ENCODE assay signal across 17 cellular contexts in the genomic region with DNA sequence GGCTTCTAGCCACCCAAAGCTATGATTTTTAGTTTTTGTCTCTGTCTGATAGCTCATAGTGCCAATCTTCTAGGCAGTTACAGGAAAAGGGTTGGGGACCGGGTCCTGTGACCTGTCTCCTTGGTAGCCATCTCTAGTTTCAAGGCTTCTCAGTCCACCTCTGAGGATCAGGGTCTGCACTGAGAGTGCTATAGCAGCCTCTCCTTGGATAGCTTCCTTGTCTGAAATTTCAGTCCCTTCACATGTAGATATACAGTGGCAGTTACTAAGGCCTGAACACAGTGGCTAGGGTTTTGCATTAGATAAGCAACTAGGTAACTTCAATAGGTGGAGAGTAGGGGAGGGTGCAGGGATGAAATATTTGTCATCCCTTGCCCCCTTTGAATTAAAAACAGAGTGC.
DNase-seq lines count a peak whose midpoint lies in the region; ATAC-seq and TF ChIP-seq lines count a peak whose summit lies in the region.
"Had no signal": no experiment of that assay in that cellular context is flagged by ENCODE, and none has a peak within 500 bp of the region (broad histone marks: within the 10 kb centered on the region; RNA-seq: fewer than 3 reads in every experiment).

No MANE protein-coding gene starts in this region.

- H3K4me2 ChIP-seq in H9 (ENCODE audit: insufficient read depth, insufficient read length, low read length), result no peak overlapping the region
- H3K4me2 ChIP-seq in mesenchymal stem cell (ENCODE audit: low read length, poor library complexity, severe bottlenecking), result no peak overlapping the region
- no peak overlapping the region for H3K4me2 ChIP-seq in neuronal stem cell (ENCODE audit: insufficient read depth, low read length, poor library complexity, severe bottlenecking)
- H3K4me2 ChIP-seq: BLaER1 treated with 17β-estradiol and CSF1 and Interleukin-3, amounts not matched to agents 10 nM and 100 nM had no signal

- H4K5ac ChIP-seq in H9 (ENCODE audit: insufficient read length, low read depth, low read length), result no peak overlapping the region

- H3K4me3 ChIP-seq in endodermal cell (ENCODE audit: low read length) (no peak overlapping the region), mesenchymal stem cell (ENCODE audit: insufficient read depth in 1 of 2, low read depth in 1 of 2, low read length in 2 of 2) (no peak overlapping the region), neuronal stem cell (ENCODE audit: low read length in 2 of 2) (no peak overlapping the region), lower lobe of right lung (no peak overlapping the region)
- H3K4me3 ChIP-seq: BLaER1 treated with 17β-estradiol and CSF1 and Interleukin-3, amounts not matched to agents 10 nM and 100 nM had no signal

- H3K4me1 ChIP-seq in H9 (ENCODE audit: insufficient read depth, low read length) (no peaks in the 10 kb centered on the region; the same call in 1 of the 2 replicates), endodermal cell (ENCODE audit: control insufficient read depth, insufficient read depth, low read length) (no peaks in the 10 kb centered on the region), mesenchymal stem cell (ENCODE audit: control insufficient read depth, insufficient read depth, low read depth, low read length) (no peaks in the 10 kb centered on the region), neuronal stem cell (ENCODE audit: control insufficient read depth in 2 of 2, insufficient read depth in 1 of 2, low read depth in 1 of 2, low read length in 2 of 2) (no peaks in the 10 kb centered on the region), lower lobe of right lung (no peaks in the 10 kb centered on the region)
- H3K4me1 ChIP-seq: BLaER1 treated with 17β-estradiol and CSF1 and Interleukin-3, amounts not matched to agents 10 nM and 100 nM had no signal

- no peak overlapping the region for H4K91ac ChIP-seq in H9 (ENCODE audit: insufficient read length, low read depth, low read length)
- H4K91ac ChIP-seq in mesenchymal stem cell (ENCODE audit: low read length), result no peak overlapping the region
- H4K91ac ChIP-seq in neuronal stem cell (ENCODE audit: low read depth, low read length, poor library complexity), result no peak overlapping the region

- H3K23ac ChIP-seq in H9 (ENCODE audit: insufficient read length, low read depth, low read length), result no peak overlapping the region
- H3K23ac ChIP-seq in mesenchymal stem cell (ENCODE audit: low read length in 2 of 2), result no peak overlapping the region
- H3K23ac ChIP-seq in neuronal stem cell (ENCODE audit: low read depth, low read length, poor library complexity), result no peak overlapping the region

- no peak overlapping the region for H2BK20ac ChIP-seq in H9 (ENCODE audit: low read depth, low read length, poor library complexity, severe bottlenecking)

- no peaks in the 10 kb centered on the region for H3K27me3 ChIP-seq in H9 (ENCODE audit: insufficient read depth, low read length)
- no peaks in the 10 kb centered on the region for H3K27me3 ChIP-seq in endodermal cell (ENCODE audit: control insufficient read depth, insufficient read depth, low read length, poor library complexity, severe bottlenecking)
- H3K27me3 ChIP-seq in mesenchymal stem cell (ENCODE audit: control insufficient read depth in 1 of 2, insufficient read depth in 1 of 2, low read length in 2 of 2), result no peaks in the 10 kb centered on the region
- no peaks in the 10 kb centered on the region for H3K27me3 ChIP-seq in neuronal stem cell (ENCODE audit: control insufficient read depth in 3 of 3, insufficient read depth in 3 of 3, low read depth in 1 of 3, low read length in 3 of 3)
- H3K27me3 ChIP-seq in lower lobe of right lung (ENCODE audit: low read depth), result no peaks in the 10 kb centered on the region
- H3K27me3 ChIP-seq: BLaER1 treated with 17β-estradiol and CSF1 and Interleukin-3, amounts not matched to agents 10 nM and 100 nM had no signal

- no peak overlapping the region for H2AK5ac ChIP-seq in H9 (ENCODE audit: insufficient read length, low read length)
- H2AK5ac ChIP-seq in mesenchymal stem cell (ENCODE audit: low read length, severe bottlenecking), result no peak overlapping the region
- no peak overlapping the region for H2AK5ac ChIP-seq in neuronal stem cell (ENCODE audit: low read depth, low read length)

- H3T11ph ChIP-seq in H9 (ENCODE audit: low read length), result no peak overlapping the region

- no peak for DNase-seq in H9
- no peak for DNase-seq in endodermal cell
- DNase-seq in mesenchymal stem cell, result no peak
- no peak for DNase-seq in neuronal stem cell (ENCODE audit: low spot score)
- no peak for DNase-seq in activated CD4-positive, alpha-beta memory T cell treated with anti-CD3 and anti-CD28 coated beads, Interleukin-2, amount 10 ng/mL, durations not matched to agents 7 days and 5 days
- no peak for DNase-seq in stimulated activated CD4-positive, alpha-beta T cell treated with anti-CD3 and anti-CD28 coated beads, Interleukin-2, amount 100 ng/mL, for 48 hours
- DNase-seq in lower lobe of right lung, result no peak
- DNase-seq: 8988T; Calu3; CD8-positive, alpha-beta T cell; DMS79 treated with DMSO at 0.1 percent for 48 hours; GF-D8; HCEC 1CT; HFFc6 had no signal

- no peaks in the 10 kb centered on the region for H3K79me2 ChIP-seq in H9 (ENCODE audit: insufficient read depth, low read length)

- WGBS in H9 (ENCODE audit: extremely low coverage, insufficient read length, low lambda C conversion rate), result no CpG with 5 or more reads among the region's 1 CpG
- 94 to 100% methylated on average over 1 of the region's 1 CpG for WGBS in endodermal cell (ENCODE audit: insufficient coverage in 1 of 2, insufficient read length in 1 of 2), 2 experiments
- 91% methylated on average over 1 of the region's 1 CpG for WGBS in mesenchymal stem cell
- no CpG with 5 or more reads among the region's 1 CpG for WGBS in neuronal stem cell (ENCODE audit: extremely low coverage in 2 of 2, insufficient read length in 2 of 2, insufficient replicate concordance in 1 of 2), 2 donors

- intact Hi-C loops in lower lobe of right lung (cut with DNase I), result no loop called here

- H3K18ac ChIP-seq in H9 (ENCODE audit: insufficient read length, low read depth, low read length) (no peak overlapping the region), mesenchymal stem cell (ENCODE audit: low read depth in 1 of 2, low read length in 2 of 2) (no peak overlapping the region), neuronal stem cell (ENCODE audit: low read length) (no peak overlapping the region)

- H4K20me1 ChIP-seq in H9 (ENCODE audit: control insufficient read depth, insufficient read depth, insufficient read length), result no peaks in the 10 kb centered on the region
- H4K20me1 ChIP-seq: BLaER1 treated with 17β-estradiol and CSF1 and Interleukin-3, amounts not matched to agents 10 nM and 100 nM had no signal

- H3K4ac ChIP-seq in H9 (ENCODE audit: low read depth, low read length) (no peak overlapping the region), mesenchymal stem cell (ENCODE audit: low read depth in 1 of 2, low read length in 2 of 2) (no peak overlapping the region), neuronal stem cell (ENCODE audit: low read length) (no peak overlapping the region)

- ATAC-seq in lower lobe of right lung (no peak), GM21381 (IDR thresholded peaks at IDR 0.05; ENCODE audit: unreplicated experiment) (no peak)
- ATAC-seq: CD8-positive, alpha-beta T cell had no signal

- no peak overlapping the region for H3K27ac ChIP-seq in H9 (ENCODE audit: insufficient read length, low read depth, low read length)
- H3K27ac ChIP-seq in endodermal cell (ENCODE audit: low read depth, low read length), result no peak overlapping the region
- H3K27ac ChIP-seq in mesenchymal stem cell (ENCODE audit: low read length, poor library complexity, severe bottlenecking), result no peak overlapping the region
- no peak overlapping the region for H3K27ac ChIP-seq in neuronal stem cell (replicated peaks; ENCODE audit: low read length)
- H3K27ac ChIP-seq in lower lobe of right lung, result no peak overlapping the region
- H3K27ac ChIP-seq: BLaER1 treated with 17β-estradiol and CSF1 and Interleukin-3, amounts not matched to agents 10 nM and 100 nM; HL-60 had no signal

- POLR2A ChIA-PET in activated CD4-positive, alpha-beta memory T cell treated with anti-CD3 and anti-CD28 coated beads, Interleukin-2, amount 10 ng/mL, durations not matched to agents 7 days and 5 days (lab: Charles Lee), result no interaction called here

- H2BK120ac ChIP-seq in H9 (ENCODE audit: low read depth, low read length, poor library complexity, severe bottlenecking), result no peak overlapping the region
- H2BK120ac ChIP-seq in mesenchymal stem cell (ENCODE audit: low read depth, low read length), result no peak overlapping the region
- H2BK120ac ChIP-seq in neuronal stem cell (ENCODE audit: low read depth, low read length), result no peak overlapping the region

- H3K36me3 Mint-ChIP-seq in H9 (ENCODE audit: insufficient read depth in 1 of 3, low read depth in 3 of 3) (peaks cover 0 to 4% (median 0%) of the 10 kb centered on the region in 3 experiments; a peak in 1 of 7 replicates), endodermal cell (ENCODE audit: low read depth) (no peaks in the 10 kb centered on the region)
- no peaks in the 10 kb centered on the region for H3K36me3 Mint-ChIP-seq in activated CD4-positive, alpha-beta memory T cell treated with anti-CD3 and anti-CD28 coated beads, Interleukin-2, amount 10 ng/mL, durations not matched to agents 7 days and 5 days (ENCODE audit: low read depth)
- H3K36me3 Mint-ChIP-seq: CD8-positive, alpha-beta T cell had no signal

- H3K56ac ChIP-seq in H9 (ENCODE audit: insufficient read length, low read depth, low read length), result no peak overlapping the region

- no peak overlapping the region; the same call in 1 of the 2 replicates for H2BK15ac ChIP-seq in H9 (ENCODE audit: low read depth, low read length)
- no peak overlapping the region for H2BK15ac ChIP-seq in mesenchymal stem cell (ENCODE audit: low read depth, poor library complexity, severe bottlenecking)
- no peak overlapping the region for H2BK15ac ChIP-seq in neuronal stem cell (ENCODE audit: low read length)

- H3K36me3 ChIP-seq in endodermal cell (ENCODE audit: control insufficient read depth, insufficient read depth, low read length), result no peaks in the 10 kb centered on the region
- no peaks in the 10 kb centered on the region for H3K36me3 ChIP-seq in mesenchymal stem cell (ENCODE audit: control insufficient read depth in 1 of 2, insufficient read depth in 2 of 2, low read depth in 1 of 2, low read length in 2 of 2)
- no peaks in the 10 kb centered on the region for H3K36me3 ChIP-seq in neuronal stem cell (replicated peaks in 1 of 2; ENCODE audit: control insufficient read depth in 2 of 2, insufficient read depth in 2 of 2, low read length in 2 of 2)
- no peaks in the 10 kb centered on the region for H3K36me3 ChIP-seq in lower lobe of right lung
- H3K36me3 ChIP-seq: BLaER1 treated with 17β-estradiol and CSF1 and Interleukin-3, amounts not matched to agents 10 nM and 100 nM had no signal

- no peak overlapping the region for H3K14ac ChIP-seq in H9 (ENCODE audit: insufficient read depth, low read length)
- no peak overlapping the region for H3K14ac ChIP-seq in mesenchymal stem cell (ENCODE audit: low read length in 2 of 2)
- H3K14ac ChIP-seq in neuronal stem cell (ENCODE audit: low read length), result no peak overlapping the region

- H2AFZ ChIP-seq in H9 (ENCODE audit: low read length) (no peak overlapping the region), mesenchymal stem cell (ENCODE audit: low read depth, low read length) (peak overlapping the region; percentile 53), neuronal stem cell (ENCODE audit: low read length) (peak overlapping the region; percentile 9)

- no peak overlapping the region for H4K8ac ChIP-seq in H9 (replicated peaks; ENCODE audit: insufficient read length, low read depth, low read length)
- H4K8ac ChIP-seq in mesenchymal stem cell (ENCODE audit: low read length), result no peak overlapping the region
- no peak overlapping the region for H4K8ac ChIP-seq in neuronal stem cell (ENCODE audit: low read depth, low read length)

- CTCF ChIA-PET in activated CD4-positive, alpha-beta memory T cell treated with anti-CD3 and anti-CD28 coated beads, Interleukin-2, amount 10 ng/mL, durations not matched to agents 7 days and 5 days (lab: Charles Lee), result no interaction called here

- H3K27ac Mint-ChIP-seq in H9, result peak overlapping the region in 2 of 3 experiments; percentile 20 to 72; a peak in 1 of 7 replicates
- H3K27ac Mint-ChIP-seq in endodermal cell, result peak overlapping the region; percentile 32
- H3K27ac Mint-ChIP-seq in activated CD4-positive, alpha-beta memory T cell treated with anti-CD3 and anti-CD28 coated beads, Interleukin-2, amount 10 ng/mL, durations not matched to agents 7 days and 5 days, result no peak overlapping the region
- H3K27ac Mint-ChIP-seq: CD8-positive, alpha-beta T cell; HFFc6 had no signal

- H3K9ac ChIP-seq in H9 (ENCODE audit: extremely low read depth, insufficient read length, low read length) (no peak overlapping the region), endodermal cell (ENCODE audit: extremely low read depth, low read length, poor library complexity, severe bottlenecking) (no peak overlapping the region), mesenchymal stem cell (ENCODE audit: low read length) (no peak overlapping the region), neuronal stem cell (ENCODE audit: low read depth, low read length, poor library complexity) (no peak overlapping the region)
- H3K9ac ChIP-seq: BLaER1 treated with 17β-estradiol and CSF1 and Interleukin-3, amounts not matched to agents 10 nM and 100 nM had no signal

- H3K4me1 Mint-ChIP-seq in H9, result peaks cover 8% of the 10 kb centered on the region in 2 experiments
- H3K4me1 Mint-ChIP-seq in endodermal cell, result peaks cover 8% of the 10 kb centered on the region
- no peaks in the 10 kb centered on the region for H3K4me1 Mint-ChIP-seq in activated CD4-positive, alpha-beta memory T cell treated with anti-CD3 and anti-CD28 coated beads, Interleukin-2, amount 10 ng/mL, durations not matched to agents 7 days and 5 days

- H3K9me3 Mint-ChIP-seq in H9, result peaks cover 3 to 4% of the 10 kb centered on the region in 2 experiments; a peak in 4 of 5 replicates
- H3K9me3 Mint-ChIP-seq in endodermal cell, result peaks cover 4% of the 10 kb centered on the region
- H3K9me3 Mint-ChIP-seq in activated CD4-positive, alpha-beta memory T cell treated with anti-CD3 and anti-CD28 coated beads, Interleukin-2, amount 10 ng/mL, durations not matched to agents 7 days and 5 days, result peaks cover 9% of the 10 kb centered on the region
- H3K9me3 Mint-ChIP-seq: HFFc6 had no signal

- H2BK12ac ChIP-seq in H9 (ENCODE audit: insufficient read length, low read depth, low read length) (no peak overlapping the region), mesenchymal stem cell (ENCODE audit: low read length in 2 of 2) (no peak overlapping the region), neuronal stem cell (ENCODE audit: low read length) (no peak overlapping the region)

- H3K23me2 ChIP-seq in H9 (ENCODE audit: insufficient read length, low read depth, low read length, poor library complexity, severe bottlenecking), result no peaks in the 10 kb centered on the region

- H3K27me3 Mint-ChIP-seq in H9 (ENCODE audit: low read depth) (no peaks in the 10 kb centered on the region), endodermal cell (ENCODE audit: insufficient read depth) (no peaks in the 10 kb centered on the region)
- H3K27me3 Mint-ChIP-seq in activated CD4-positive, alpha-beta memory T cell treated with anti-CD3 and anti-CD28 coated beads, Interleukin-2, amount 10 ng/mL, durations not matched to agents 7 days and 5 days, result no peaks in the 10 kb centered on the region

- H2BK5ac ChIP-seq in H9 (ENCODE audit: insufficient read length, low read length), result no peak overlapping the region
- H2BK5ac ChIP-seq in mesenchymal stem cell (ENCODE audit: low read depth, low read length, poor library complexity, severe bottlenecking), result no peak overlapping the region
- no peak overlapping the region for H2BK5ac ChIP-seq in neuronal stem cell (ENCODE audit: low read length)

- H3K79me1 ChIP-seq in H9 (ENCODE audit: insufficient read depth, low read depth, low read length, poor library complexity, severe bottlenecking), result no peaks in the 10 kb centered on the region
- H3K79me1 ChIP-seq in mesenchymal stem cell (replicated peaks; ENCODE audit: low read length, poor library complexity, severe bottlenecking), result no peaks in the 10 kb centered on the region
- no peaks in the 10 kb centered on the region for H3K79me1 ChIP-seq in neuronal stem cell (ENCODE audit: low read depth, low read length)

- no peaks in the 10 kb centered on the region for H3K9me3 ChIP-seq in H9 (ENCODE audit: control insufficient read depth, low read depth, low read length)
- no peaks in the 10 kb centered on the region for H3K9me3 ChIP-seq in endodermal cell (ENCODE audit: control insufficient read depth, low read length)
- H3K9me3 ChIP-seq in mesenchymal stem cell (ENCODE audit: control insufficient read depth, low read length), result no peaks in the 10 kb centered on the region
- H3K9me3 ChIP-seq in neuronal stem cell (replicated peaks in 1 of 2; ENCODE audit: control insufficient read depth in 2 of 2, insufficient read depth in 1 of 2, low read depth in 1 of 2, low read length in 2 of 2), result no peaks in the 10 kb centered on the region
- H3K9me3 ChIP-seq in lower lobe of right lung, result no peaks in the 10 kb centered on the region
- H3K9me3 ChIP-seq: BLaER1 treated with 17β-estradiol and CSF1 and Interleukin-3, amounts not matched to agents 10 nM and 100 nM had no signal

- TF ChIP-seq CTCF in H9 (conservative IDR thresholded peaks at IDR 0.05) (no peak), endodermal cell (conservative IDR thresholded peaks at IDR 0.05) (no peak), lower lobe of right lung (IDR thresholded peaks at IDR 0.05) (no peak)

- H3K4me3 Mint-ChIP-seq in H9 (no peak overlapping the region), endodermal cell (no peak overlapping the region)
- H3K4me3 Mint-ChIP-seq in activated CD4-positive, alpha-beta memory T cell treated with anti-CD3 and anti-CD28 coated beads, Interleukin-2, amount 10 ng/mL, durations not matched to agents 7 days and 5 days, result no peak overlapping the region
- H3K4me3 Mint-ChIP-seq: CD8-positive, alpha-beta T cell; HFFc6 had no signal
